ENCODE assay signal across 8 cellular contexts in genomic region chrX:15854712-15855561, GRCh38. TPM values are rescaled to one million over a fixed set of nuclear protein-coding genes. Genes with fewer than 3 reads are reported as not detected.
A peak's percentile ranks its signal among the peaks of the same experiment; 100 is the strongest.
DNase-seq lines count a peak whose midpoint lies in the region; ATAC-seq and TF ChIP-seq lines count a peak whose summit lies in the region.

Gene AP1S2 (minus strand): TSS chrX:15854813. CDS start chrX:15852524, 2,289 bp downstream.

- intact Hi-C loops in activated CD4-positive, alpha-beta T cell treated with anti-CD3 and anti-CD28 coated beads, Interleukin-2, amount 10 ng/mL, durations not matched to agents 24 days and 14 days (cut with micrococcal nuclease): loop anchor here (1.0 to 10.0 kb wide), 8 partner anchors 38 to 930 kb away; partner anchors contain the start of genes CA5B, CTPS2, PIGA and SYAP1
- intact Hi-C loops in colonic mucosa (cut with DNase I): no loop called here
- intact Hi-C loops in left colon (cut with DNase I, micrococcal nuclease): no loop called here

- H3K4me3 Mint-ChIP-seq in activated CD4-positive, alpha-beta T cell treated with anti-CD3 and anti-CD28 coated beads, Interleukin-2, amount 10 ng/mL, durations not matched to agents 24 days and 14 days: peak within 1 kb of the TSS; percentile 91

- ATAC-seq in GM19351 (IDR thresholded peaks at IDR 0.05; ENCODE audit: unreplicated experiment) (peak; percentile 92), HG03520 (IDR thresholded peaks at IDR 0.05; ENCODE audit: unreplicated experiment) (peak; percentile 95), left colon (peak; percentile 97)

- H3K36me3 ChIP-seq in BLaER1 treated with 17β-estradiol and CSF1 and Interleukin-3, amounts not matched to agents 10 nM and 100 nM: peaks cover 0 to 14% (median 9%) of the 10 kb centered on the region in 11 experiments; a peak in 7 of 22 replicates
- no peaks in the 10 kb centered on the region for H3K36me3 ChIP-seq in colonic mucosa

- H3K4me1 Mint-ChIP-seq in activated CD4-positive, alpha-beta T cell treated with anti-CD3 and anti-CD28 coated beads, Interleukin-2, amount 10 ng/mL, durations not matched to agents 24 days and 14 days: peaks cover 18% of the 10 kb centered on the region

- H3K27me3 ChIP-seq in BLaER1 treated with 17β-estradiol and CSF1 and Interleukin-3, amounts not matched to agents 10 nM and 100 nM: peaks cover 86 to 97% (median 93%) of the 10 kb centered on the region in 11 experiments
- H3K27me3 ChIP-seq in colonic mucosa: no peaks in the 10 kb centered on the region

- H3K4me3 ChIP-seq in BLaER1 treated with 17β-estradiol and CSF1 and Interleukin-3, amounts not matched to agents 10 nM and 100 nM: peak within 1 kb of the TSS; percentile 53 to 81 (median 72)
- peak within 1 kb of the TSS; percentile 79 for H3K4me3 ChIP-seq in colonic mucosa

- DNase-seq in NCI-H526 treated with DMSO at 0.1 percent for 48 hours (lab: John Stamatoyannopoulos, UW): peak; percentile 96
- DNase-seq in activated CD4-positive, alpha-beta T cell treated with anti-CD3 and anti-CD28 coated beads, Interleukin-2, amount 10 ng/mL, durations not matched to agents 24 days and 14 days: peak; percentile 98
- peak; percentile 97 for DNase-seq in colonic mucosa
- peak; percentile 96 for DNase-seq in left colon
- peak; percentile 88 to 97 for DNase-seq in stimulated activated CD4-positive, alpha-beta T cell treated with anti-CD3 and anti-CD28 coated beads, Interleukin-1b, Interleukin-23, amount 100 ng/mL, for 4 hours (ENCODE audit: low read depth in 2 of 2)

- peaks cover 3% of the 10 kb centered on the region for H3K27me3 Mint-ChIP-seq in activated CD4-positive, alpha-beta T cell treated with anti-CD3 and anti-CD28 coated beads, Interleukin-2, amount 10 ng/mL, durations not matched to agents 24 days and 14 days

- H3K4me1 ChIP-seq in BLaER1 treated with 17β-estradiol and CSF1 and Interleukin-3, amounts not matched to agents 10 nM and 100 nM: peaks cover 14 to 38% (median 19%) of the 10 kb centered on the region in 10 experiments
- H3K4me1 ChIP-seq in colonic mucosa: peaks cover 4% of the 10 kb centered on the region

- peaks cover 10 to 34% (median 26%) of the 10 kb centered on the region in 11 experiments; a peak in 20 of 22 replicates for H4K20me1 ChIP-seq in BLaER1 treated with 17β-estradiol and CSF1 and Interleukin-3, amounts not matched to agents 10 nM and 100 nM

- TF ChIP-seq CTCF in colonic mucosa (IDR thresholded peaks at IDR 0.05): no peak

- peaks cover 15% of the 10 kb centered on the region for H3K36me3 Mint-ChIP-seq in activated CD4-positive, alpha-beta T cell treated with anti-CD3 and anti-CD28 coated beads, Interleukin-2, amount 10 ng/mL, durations not matched to agents 24 days and 14 days (ENCODE audit: low read depth)

- peak within 1 kb of the TSS; percentile 97 for H3K27ac Mint-ChIP-seq in activated CD4-positive, alpha-beta T cell treated with anti-CD3 and anti-CD28 coated beads, Interleukin-2, amount 10 ng/mL, durations not matched to agents 24 days and 14 days

- H3K4me2 ChIP-seq in BLaER1 treated with 17β-estradiol and CSF1 and Interleukin-3, amounts not matched to agents 10 nM and 100 nM: peak within 1 kb of the TSS; percentile 82 to 96 (median 91)

- peak within 1 kb of the TSS; percentile 83 to 96 (median 92) for H3K27ac ChIP-seq in BLaER1 treated with 17β-estradiol and CSF1 and Interleukin-3, amounts not matched to agents 10 nM and 100 nM
- H3K27ac ChIP-seq in colonic mucosa: peak within 1 kb of the TSS; percentile 90

- H3K9ac ChIP-seq in BLaER1 treated with 17β-estradiol and CSF1 and Interleukin-3, amounts not matched to agents 10 nM and 100 nM: peak within 1 kb of the TSS; percentile 82 to 93 (median 86)
- H3K9ac ChIP-seq in colonic mucosa (ENCODE audit: low read depth in 2 of 2, low read length in 2 of 2): peak within 1 kb of the TSS; percentile 52 to 73

- no peaks in the 10 kb centered on the region for H3K9me3 Mint-ChIP-seq in activated CD4-positive, alpha-beta T cell treated with anti-CD3 and anti-CD28 coated beads, Interleukin-2, amount 10 ng/mL, durations not matched to agents 24 days and 14 days

- peaks cover 0 to 13% (median 0%) of the 10 kb centered on the region in 11 experiments; a peak in 4 of 22 replicates for H3K9me3 ChIP-seq in BLaER1 treated with 17β-estradiol and CSF1 and Interleukin-3, amounts not matched to agents 10 nM and 100 nM (replicated peaks in 1 of 11)
- no peaks in the 10 kb centered on the region for H3K9me3 ChIP-seq in colonic mucosa

RNA-seq across cellular contexts. Expression of gene AP1S2, which starts in this region (rescaled TPM):
- 24.2 and 28.8 TPM in 2 replicates for total RNA-seq in activated CD4-positive, alpha-beta T cell treated with anti-CD3 and anti-CD28 coated beads, Interleukin-2, amount 10 ng/mL, durations not matched to agents 24 days and 14 days
- total RNA-seq in colonic mucosa (10 to 100 TPM; 10.9 to 20.7 TPM), left colon (10 to 100 TPM in 1 of 2 donors, 1 to 10 TPM in 1; 9.2 to 23.7 TPM)

Comparison
In these comparisons a context has a peak if more than half of its experiments do, and no peak if none do; other contexts are left out.
1. Peak in every context shown above with its lines: DNase-seq, ATAC-seq, H3K4me3 ChIP-seq and H3K27ac ChIP-seq.